ENCODE assay signal across 22 cellular contexts in the genomic region with DNA sequence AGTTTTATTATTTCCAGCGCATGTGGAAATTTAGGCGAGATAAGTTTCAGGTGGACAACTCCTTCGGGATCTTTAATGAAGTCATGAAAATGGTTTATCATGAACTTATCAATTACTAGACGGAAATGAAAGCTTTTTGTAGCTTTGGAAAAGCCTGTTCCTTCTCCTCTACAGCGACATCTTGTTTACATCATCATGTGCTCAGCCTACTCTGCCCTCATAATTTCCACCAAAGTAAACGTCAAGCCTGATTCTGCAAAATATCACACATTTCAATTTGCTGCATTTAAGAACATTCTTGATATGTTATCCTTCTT.
"Had no signal": no experiment of that assay in that cellular context is flagged by ENCODE, and none has a peak within 500 bp of the region (broad histone marks: within the 10 kb centered on the region; RNA-seq: fewer than 3 reads in every experiment).

No MANE protein-coding gene starts in this region.

- H3K9me3 ChIP-seq: esophagus squamous epithelium, ovary, sigmoid colon, upper lobe of right lung had no signal

- ATAC-seq: activated naive CD4-positive, alpha-beta T cell treated with anti-CD3 and anti-CD28 coated beads, Interleukin-2, amount 50 U/mL, for 72 hours; activated T-cell treated with anti-CD3 and anti-CD28 coated beads, Interleukin-2, amount 50 U/mL, for 72 hours; naive thymus-derived CD4-positive, alpha-beta T cell; stimulated activated naive CD8-positive, alpha-beta T cell treated with anti-CD3 and anti-CD28 coated beads, Interleukin-15, Interleukin-2, amounts not matched to agents 100 U/mL and 50 U/mL, for 24 hours; upper lobe of right lung had no signal

- DNase-seq: activated CD4-positive, alpha-beta T cell treated with anti-CD3 and anti-CD28 coated beads for 4 hours; activated CD4-positive, alpha-beta T cell treated with anti-CD3 and anti-CD28 coated beads, Interleukin-2, amount 50 U/mL, for 4 hours; activated naive CD4-positive, alpha-beta T cell; activated T-cell treated with anti-CD3 and anti-CD28 coated beads for 4 hours; activated T-cell treated with anti-CD3 and anti-CD28 coated beads, Interleukin-2, amount 50 U/mL, for 72 hours; dermis blood vessel endothelial cell; effector CD8-positive, alpha-beta T cell; esophagus squamous epithelium; glutamatergic neuron; islet precursor cell; mesenchymal stem cell; naive thymus-derived CD4-positive, alpha-beta T cell; ovary; stimulated activated CD4-positive, alpha-beta T cell treated with anti-CD3 and anti-CD28 coated beads, Interleukin-15, amount 100 ng/mL, for 24 hours; stimulated activated CD4-positive, alpha-beta T cell treated with anti-CD3 and anti-CD28 coated beads, Interleukin-2, amount 100 ng/mL, for 24 hours; stimulated activated naive CD8-positive, alpha-beta T cell treated with anti-CD3 and anti-CD28 coated beads, Interleukin-15, Interleukin-2, amounts not matched to agents 100 U/mL and 50 U/mL, for 24 hours; T-helper 9 cell; upper lobe of right lung had no signal

- H3K27me3 ChIP-seq: esophagus squamous epithelium, ovary, sigmoid colon, upper lobe of right lung had no signal

- H3K27ac ChIP-seq: epithelial cell of prostate, esophagus squamous epithelium, ovary, sigmoid colon, upper lobe of right lung, VCaP had no signal

- H3K36me3 ChIP-seq: esophagus squamous epithelium, ovary, sigmoid colon, upper lobe of right lung had no signal

- H3K4me3 ChIP-seq: esophagus squamous epithelium, ovary, sigmoid colon, upper lobe of right lung had no signal
